Comparison of ENCODE assay signal across 1 cellular context in genomic region chr14:34810028-34810427, GRCh38.
TF ChIP-seq lines count a peak whose summit lies in the region.

No MANE protein-coding gene starts in this region.

TF ChIP-seq in HCT116, 20 proteins besides CTCF, POLR2A, EP300 and RAD21 (continued from another document):
- TF ChIP-seq REST (IDR thresholded peaks at IDR 0.05; ENCODE audit: low read depth) (no peak), SP1 (IDR thresholded peaks at IDR 0.05; ENCODE audit: low read depth) (no peak), JUND (IDR thresholded peaks at IDR 0.05) (no peak), EGR1 (IDR thresholded peaks at IDR 0.05; ENCODE audit: low read depth) (no peak)
TF ChIP-seq in HCT116: peak in this region for 0.
